Comparison of ENCODE assay signal across 8 cellular contexts in the genomic region with DNA sequence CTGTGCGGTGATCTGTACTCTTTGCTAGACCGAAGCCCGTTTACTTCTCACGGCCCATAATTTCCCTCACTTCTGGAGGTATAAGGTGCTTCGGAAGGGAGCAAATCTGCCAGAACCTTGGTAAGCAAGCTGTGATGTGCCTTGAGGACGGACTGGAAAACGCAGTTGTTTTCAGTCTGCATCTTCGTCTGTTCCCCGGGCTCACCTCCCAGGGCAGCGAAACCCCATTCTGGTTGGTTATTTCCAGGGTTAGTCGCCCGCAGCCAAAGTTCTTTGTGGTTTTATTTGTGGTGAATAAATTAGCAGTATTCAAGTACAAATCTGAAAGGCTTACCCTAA. TPM values are rescaled to one million over a fixed set of nuclear protein-coding genes. Genes with fewer than 3 reads are reported as not detected.
DNase-seq lines count a peak whose midpoint lies in the region; ATAC-seq and TF ChIP-seq lines count a peak whose summit lies in the region.

No MANE protein-coding gene starts in this region.

- H3K9me3 ChIP-seq in heart right ventricle (no peaks in the 10 kb centered on the region), esophagus muscularis mucosa (no peaks in the 10 kb centered on the region), neutrophil (no peaks in the 10 kb centered on the region)

- H3K36me3 ChIP-seq in heart right ventricle (peaks cover 0 to 37% (median 20%) of the 10 kb centered on the region in 9 donors), esophagus muscularis mucosa (peaks cover 0 to 35% (median 23%) of the 10 kb centered on the region in 4 donors), neutrophil (peaks cover 34% of the 10 kb centered on the region)

- TF ChIP-seq EP300 in esophagus muscularis mucosa (IDR thresholded peaks at IDR 0.05) = no peak

- ATAC-seq in heart right ventricle = peak in 3 of 8 donors; percentile 6 to 28 (median 14)
- ATAC-seq in Right ventricle myocardium superior (ENCODE audit: poor library complexity) = no peak
- peak; percentile 8 for ATAC-seq in HG03064 (IDR thresholded peaks at IDR 0.05; ENCODE audit: low read depth, unreplicated experiment)

- H3K4me3 ChIP-seq in heart right ventricle (peak overlapping the region; percentile 65 to 95 (median 76)), esophagus muscularis mucosa (peak overlapping the region; percentile 73 to 89 (median 82)), neutrophil (ENCODE audit: low read depth in 1 of 2, low read length in 1 of 2) (peak overlapping the region; percentile 88 to 93)

- intact Hi-C loops in heart right ventricle (cut with DNase I) (loop anchor here in 6 of 10 donors (5.0 to 10.0 kb wide), 5 partner anchors 129 to 1832 kb away; a partner anchor contains a TSS), Right ventricle myocardium superior (cut with DNase I) (loop anchor here (10.0 kb wide), 1 partner anchor 442 kb away; a partner anchor contains a TSS), esophagus muscularis mucosa (cut with DNase I) (no loop called here)

- TF ChIP-seq POLR2A in esophagus muscularis mucosa (IDR thresholded peaks at IDR 0.05; ENCODE audit: low read depth) = no peak

- H3K27ac ChIP-seq in heart right ventricle (peak overlapping the region; percentile 10 to 91 (median 75)), esophagus muscularis mucosa (replicated peaks in 1 of 4) (peak overlapping the region; percentile 56 to 82 (median 75)), neutrophil (peak overlapping the region; percentile 74)

- H3K4me1 ChIP-seq in heart right ventricle (peaks cover 3 to 21% (median 15%) of the 10 kb centered on the region in 9 donors), esophagus muscularis mucosa (peaks cover 14 to 22% (median 21%) of the 10 kb centered on the region in 4 donors), neutrophil (ENCODE audit: control insufficient read depth in 1 of 2, insufficient read depth in 1 of 2, low read depth in 1 of 2, low read length in 1 of 2) (peaks cover 15 to 17% of the 10 kb centered on the region in 2 experiments)

- H3K27me3 ChIP-seq in heart right ventricle = no peaks in the 10 kb centered on the region
- no peaks in the 10 kb centered on the region for H3K27me3 ChIP-seq in esophagus muscularis mucosa
- no peaks in the 10 kb centered on the region for H3K27me3 ChIP-seq in neutrophil

- no peak for DNase-seq in heart right ventricle
- DNase-seq in Right ventricle myocardium superior = no peak
- peak in 3 of 5 donors; percentile 12 to 19 (median 14) for DNase-seq in T-helper 1 cell
- no peak for DNase-seq in esophagus muscularis mucosa (ENCODE audit: extremely low spot score)
- no peak for DNase-seq in glomerular visceral epithelial cell (ENCODE audit: extremely low spot score)
- no peak for DNase-seq in effector CD4-positive, alpha-beta T cell

- 0 to 1% methylated on average over 12 of the region's 12 CpGs for WGBS in heart right ventricle, 2 donors
- WGBS in esophagus muscularis mucosa = 2% methylated on average over 7 of the region's 12 CpGs

- TF ChIP-seq CTCF in heart right ventricle (IDR thresholded peaks at IDR 0.05) = no peak
- no peak for TF ChIP-seq CTCF in esophagus muscularis mucosa (IDR thresholded peaks at IDR 0.05)
- TF ChIP-seq CTCF in neutrophil (IDR thresholded peaks at IDR 0.05) = no peak

RNA-seq across cellular contexts. Expression of a gene that starts 0.4 kb away (rescaled TPM):
- total RNA-seq in heart right ventricle (10 to 100 TPM; 12.4 to 17.8 (median 14.4) TPM), Right ventricle myocardium superior (11.8 TPM), esophagus muscularis mucosa (10 to 100 TPM; 17.2 to 23.2 (median 19.8) TPM)
- polyA plus RNA-seq in heart right ventricle = 10 to 100 TPM; 11.8 to 20.4 TPM

RNA-seq across cellular contexts. Expression of a gene that starts 25.0 kb away (rescaled TPM):
- total RNA-seq in heart right ventricle = 10 to 100 TPM in 6 of 10 donors, 1 to 10 TPM in 4; 7.5 to 19.6 (median 10.5) TPM
- 10 to 100 TPM; 11.6 to 16.0 TPM for polyA plus RNA-seq in heart right ventricle
- 11.2 TPM for total RNA-seq in Right ventricle myocardium superior
- 10 to 100 TPM in 1 of 4 donors, 1 to 10 TPM in 3; 7.0 to 11.8 (median 9.1) TPM for total RNA-seq in esophagus muscularis mucosa

RNA-seq across cellular contexts. Expression of a gene that starts 33.9 kb away (rescaled TPM):
- total RNA-seq in heart right ventricle (10 to 100 TPM; 32.6 to 64.4 (median 49.3) TPM), Right ventricle myocardium superior (55.1 TPM), esophagus muscularis mucosa (10 to 100 TPM; 13.3 to 54.8 (median 25.8) TPM)
- polyA plus RNA-seq in heart right ventricle = 10 to 100 TPM; 12.3 to 14.1 TPM

Comparison
In these comparisons a context has a peak if more than half of its experiments do, and no peak if none do; other contexts are left out.
1. DNase-seq: peak in T-helper 1 cell (3 of 5); none in heart right ventricle (0 of 2), Right ventricle myocardium superior (single experiment), esophagus muscularis mucosa (single experiment), glomerular visceral epithelial cell (single experiment) and effector CD4-positive, alpha-beta T cell (single experiment).
2. Peak in every context shown above with its lines, with median percentiles within 50 percentile points of each other: H3K27ac ChIP-seq and H3K4me3 ChIP-seq.